8 cellular contexts compared by ENCODE assay signal in genomic region chr11:76443254-76443935, GRCh38. TPM values are rescaled to one million over a fixed set of nuclear protein-coding genes. Genes with fewer than 3 reads are reported as not detected.
DNase-seq lines count a peak whose midpoint lies in the region; ATAC-seq and TF ChIP-seq lines count a peak whose summit lies in the region.

No MANE protein-coding gene starts in this region.

- peak overlapping the region; percentile 55 for H3K27ac ChIP-seq in Karpas-422 (ENCODE audit: low read length)

- H3K36me3 ChIP-seq in Caco-2 (ENCODE audit: control insufficient read depth, insufficient read depth, low read length) (no peaks in the 10 kb centered on the region), Karpas-422 (ENCODE audit: insufficient read depth, low read length) (peaks cover 13% of the 10 kb centered on the region; the same call in 1 of the 2 replicates)

- peak overlapping the region; percentile 98 for H3K4me3 Mint-ChIP-seq in Caco-2 (ENCODE audit: unreplicated experiment)
- H3K4me3 Mint-ChIP-seq in dendritic cell treated with granulocyte-macrophage colony-stimulating factor and Interleukin-4, amounts not matched to agents 40 ng/mL and 50 ng/mL, for 4 days: peak overlapping the region; percentile 97
- peak overlapping the region; percentile 100 for H3K4me3 Mint-ChIP-seq in natural killer cell treated with Interleukin-12 subunit alpha and Interleukin-12 subunit beta and Interleukin-15 and Interleukin-18, amount 100 ng/mL, for 72 hours

- H3K9me3 ChIP-seq in Caco-2 (no peaks in the 10 kb centered on the region), Karpas-422 (ENCODE audit: low read length) (no peaks in the 10 kb centered on the region)

- peak in 1 of 2 experiments; percentile 18 for DNase-seq in Caco-2
- no peak for DNase-seq in Karpas-422
- DNase-seq in natural killer cell treated with Interleukin-12 subunit alpha and Interleukin-12 subunit beta and Interleukin-15 and Interleukin-18, amount 100 ng/mL, for 72 hours (ENCODE audit: low spot score): no peak
- DNase-seq in NCI-H1436 (lab: John Stamatoyannopoulos, UW): no peak
- no peak for DNase-seq in NCI-H2171 treated with DMSO at 0.1 percent for 48 hours (lab: John Stamatoyannopoulos, UW)
- DNase-seq in mucosa of gallbladder (ENCODE audit: low spot score): no peak

- no peaks in the 10 kb centered on the region for H3K27me3 Mint-ChIP-seq in Caco-2 (ENCODE audit: insufficient read depth, unreplicated experiment)
- H3K27me3 Mint-ChIP-seq in dendritic cell treated with granulocyte-macrophage colony-stimulating factor and Interleukin-4, amounts not matched to agents 40 ng/mL and 50 ng/mL, for 4 days: no peaks in the 10 kb centered on the region
- no peaks in the 10 kb centered on the region for H3K27me3 Mint-ChIP-seq in natural killer cell treated with Interleukin-12 subunit alpha and Interleukin-12 subunit beta and Interleukin-15 and Interleukin-18, amount 100 ng/mL, for 72 hours

- no peak for TF ChIP-seq CTCF in Caco-2 (IDR thresholded peaks at IDR 0.05; ENCODE audit: insufficient read depth in 1 of 2, low read depth in 1 of 2, low read length in 1 of 2, severe bottlenecking in 1 of 2, unreplicated experiment in 1 of 2)

- peak overlapping the region; percentile 86 for H3K9ac ChIP-seq in Karpas-422 (ENCODE audit: low read length)

- no peaks in the 10 kb centered on the region for H3K9me2 ChIP-seq in Karpas-422 (replicated peaks; ENCODE audit: insufficient read depth, low read length)

- no peak for ATAC-seq in natural killer cell treated with Interleukin-12 subunit alpha and Interleukin-12 subunit beta and Interleukin-15 and Interleukin-18, amount 100 ng/mL, for 72 hours
- ATAC-seq in GM21723 (IDR thresholded peaks at IDR 0.05; ENCODE audit: unreplicated experiment): no peak

- intact Hi-C loops in Caco-2 (cut with micrococcal nuclease; ENCODE audit: unreplicated experiment): loop anchor here (10.0 kb wide), 1 partner anchor 231 kb away; the partner anchor contains the start of gene LRRC32
- intact Hi-C loops in dendritic cell treated with granulocyte-macrophage colony-stimulating factor and Interleukin-4, amounts not matched to agents 40 ng/mL and 50 ng/mL, for 4 days (cut with micrococcal nuclease): loop anchor here (10.0 kb wide), 1 partner anchor 209 kb away; no protein-coding TSS in a partner anchor

- H4K20me1 ChIP-seq in Karpas-422 (ENCODE audit: insufficient read depth, low read depth, low read length): no peaks in the 10 kb centered on the region; the same call in 1 of the 2 replicates

- peak overlapping the region; percentile 91 for H3K4me2 ChIP-seq in Karpas-422 (ENCODE audit: low read depth, low read length, poor library complexity, severe bottlenecking)

- POLR2A ChIA-PET in Caco-2 (lab: Charles Lee): no interaction called here

- peaks cover 25% of the 10 kb centered on the region for H3K4me1 Mint-ChIP-seq in Caco-2 (ENCODE audit: low read depth, unreplicated experiment)
- H3K4me1 Mint-ChIP-seq in dendritic cell treated with granulocyte-macrophage colony-stimulating factor and Interleukin-4, amounts not matched to agents 40 ng/mL and 50 ng/mL, for 4 days (ENCODE audit: low read depth): peaks cover 24% of the 10 kb centered on the region
- peaks cover 33 to 34% of the 10 kb centered on the region in 2 donors for H3K4me1 Mint-ChIP-seq in natural killer cell treated with Interleukin-12 subunit alpha and Interleukin-12 subunit beta and Interleukin-15 and Interleukin-18, amount 100 ng/mL, for 72 hours (ENCODE audit: low read depth in 2 of 2)

- H2AFZ ChIP-seq in Karpas-422 (ENCODE audit: low read length): 0 out of 2 replicates have a peak overlapping the region, but pooled peaks have one; percentile 48

- H3K9me3 Mint-ChIP-seq in Caco-2 (ENCODE audit: unreplicated experiment): no peaks in the 10 kb centered on the region
- no peaks in the 10 kb centered on the region for H3K9me3 Mint-ChIP-seq in dendritic cell treated with granulocyte-macrophage colony-stimulating factor and Interleukin-4, amounts not matched to agents 40 ng/mL and 50 ng/mL, for 4 days
- no peaks in the 10 kb centered on the region for H3K9me3 Mint-ChIP-seq in natural killer cell treated with Interleukin-12 subunit alpha and Interleukin-12 subunit beta and Interleukin-15 and Interleukin-18, amount 100 ng/mL, for 72 hours

- CTCF ChIA-PET in Caco-2 (lab: Charles Lee): interaction anchor here (0.6 kb wide), 1 partner anchor 12 kb away, joined by 6 read pairs; no protein-coding TSS in a partner anchor

- peaks cover 38% of the 10 kb centered on the region for H3K36me3 Mint-ChIP-seq in Caco-2 (ENCODE audit: insufficient read depth, unreplicated experiment)
- H3K36me3 Mint-ChIP-seq in dendritic cell treated with granulocyte-macrophage colony-stimulating factor and Interleukin-4, amounts not matched to agents 40 ng/mL and 50 ng/mL, for 4 days (ENCODE audit: low read depth): peaks cover 26% of the 10 kb centered on the region
- peaks cover 12% of the 10 kb centered on the region for H3K36me3 Mint-ChIP-seq in natural killer cell treated with Interleukin-12 subunit alpha and Interleukin-12 subunit beta and Interleukin-15 and Interleukin-18, amount 100 ng/mL, for 72 hours

- H3K79me2 ChIP-seq in Karpas-422 (ENCODE audit: low read length): peaks cover 47% of the 10 kb centered on the region

- H3K4me1 ChIP-seq in Caco-2: peaks cover 15% of the 10 kb centered on the region
- peaks cover 22% of the 10 kb centered on the region for H3K4me1 ChIP-seq in Karpas-422 (ENCODE audit: low read length)

- BruUV-seq in Caco-2 (replicated peaks; lab: Mats Ljungman, UMichigan): no TSS peak

- H3K27me3 ChIP-seq in Caco-2 (replicated peaks; ENCODE audit: control insufficient read depth, insufficient read depth, low read length) (no peaks in the 10 kb centered on the region), Karpas-422 (ENCODE audit: low read length) (no peaks in the 10 kb centered on the region)

- peak overlapping the region; percentile 99 for H3K27ac Mint-ChIP-seq in Caco-2 (ENCODE audit: unreplicated experiment)
- peak overlapping the region; percentile 98 for H3K27ac Mint-ChIP-seq in dendritic cell treated with granulocyte-macrophage colony-stimulating factor and Interleukin-4, amounts not matched to agents 40 ng/mL and 50 ng/mL, for 4 days
- peak overlapping the region; percentile 99 for H3K27ac Mint-ChIP-seq in natural killer cell treated with Interleukin-12 subunit alpha and Interleukin-12 subunit beta and Interleukin-15 and Interleukin-18, amount 100 ng/mL, for 72 hours

- H3K4me3 ChIP-seq in Caco-2 (ENCODE audit: low read depth, low read length): peak overlapping the region; percentile 92
- H3K4me3 ChIP-seq in Karpas-422 (ENCODE audit: low read length): peak overlapping the region; percentile 99

RNA-seq across cellular contexts. Expression of gene EMSY, which starts 1.4 kb away (rescaled TPM):
- total RNA-seq in Caco-2 (2022): 43.6 and 53.6 TPM in 2 replicates
- 40.3 and 45.2 TPM in 2 replicates for total RNA-seq in Karpas-422 (2014; rRNA removed; shearing (Covaris generic); ENCODE audit: low replicate concordance)
- total RNA-seq in natural killer cell treated with Interleukin-12 subunit alpha and Interleukin-12 subunit beta and Interleukin-15 and Interleukin-18, amount 100 ng/mL, for 72 hours: 10 to 100 TPM; 31.1 to 45.7 TPM
- total RNA-seq in mucosa of gallbladder: 18.3 TPM
